ENCODE assay signal across 30 cellular contexts in genomic region chr17:51734976-51735375, GRCh38.
"Had no signal": no experiment of that assay in that cellular context is flagged by ENCODE, and none has a peak within 500 bp of the region (broad histone marks: within the 10 kb centered on the region; RNA-seq: fewer than 3 reads in every experiment).

No MANE protein-coding gene starts in this region.

- H3K27me3 ChIP-seq: body of pancreas, esophagus muscularis mucosa, foreskin keratinocyte, gastrocnemius medialis had no signal

- H3K36me3 Mint-ChIP-seq: activated naive CD8-positive, alpha-beta T cell had no signal

- FAIRE-seq: colon had no signal

- H3K4me3 Mint-ChIP-seq: activated B cell treated with CpG ODN at 0.5 μM for 24 hours; activated CD8-positive, alpha-beta T cell treated with anti-CD3 and anti-CD28 coated beads for 36 hours; activated naive CD8-positive, alpha-beta T cell; activated T-cell treated with anti-CD3 and anti-CD28 coated beads, Interleukin-2, amount 50 U/mL, for 4 hours; activated T-helper 17 cell treated with anti-CD3 and anti-CD28 coated beads, Interleukin-2, amount 50 U/mL, for 72 hours; effector memory CD8-positive, alpha-beta T cell; T-helper 17 cell; T-helper 2 cell treated with Interferon-gamma antibody and Interleukin-4, amounts not matched to agents 5 μg/mL and 100 μg/mL, for 36 hours had no signal

- H3K36me3 ChIP-seq: esophagus muscularis mucosa, gastrocnemius medialis, heart left ventricle, WERI-Rb-1 had no signal

- H3K4me3 ChIP-seq: body of pancreas, esophagus muscularis mucosa, gastrocnemius medialis, heart left ventricle had no signal

- H3K4me1 Mint-ChIP-seq: activated B cell treated with CpG ODN at 0.5 μM for 24 hours; activated T-helper 17 cell treated with anti-CD3 and anti-CD28 coated beads, Interleukin-2, amount 50 U/mL, for 72 hours; T-helper 17 cell had no signal

- H3K27ac Mint-ChIP-seq: activated B cell treated with CpG ODN at 0.5 μM for 24 hours; activated CD8-positive, alpha-beta T cell treated with anti-CD3 and anti-CD28 coated beads for 36 hours; activated naive CD8-positive, alpha-beta T cell; activated T-helper 17 cell treated with anti-CD3 and anti-CD28 coated beads, Interleukin-2, amount 50 U/mL, for 72 hours; effector memory CD8-positive, alpha-beta T cell; T-helper 17 cell; T-helper 2 cell treated with Interferon-gamma antibody and Interleukin-4, amounts not matched to agents 5 μg/mL and 100 μg/mL, for 36 hours had no signal

- H3K9me3 Mint-ChIP-seq: activated B cell treated with CpG ODN at 0.5 μM for 24 hours; activated CD8-positive, alpha-beta T cell treated with anti-CD3 and anti-CD28 coated beads for 36 hours; activated T-cell treated with anti-CD3 and anti-CD28 coated beads, Interleukin-2, amount 50 U/mL, for 4 hours; activated T-helper 17 cell treated with anti-CD3 and anti-CD28 coated beads, Interleukin-2, amount 50 U/mL, for 72 hours; effector memory CD8-positive, alpha-beta T cell; T-helper 2 cell treated with Interferon-gamma antibody and Interleukin-4, amounts not matched to agents 5 μg/mL and 100 μg/mL, for 36 hours had no signal

- H3K9me3 ChIP-seq: body of pancreas, esophagus muscularis mucosa, gastrocnemius medialis had no signal

- DNase-seq: activated B cell treated with CpG ODN at 0.5 μM for 24 hours; activated CD4-positive, alpha-beta T cell treated with anti-CD3 and anti-CD28 coated beads, Interleukin-2, amount 50 U/mL, for 1 hour; activated CD8-positive, alpha-beta memory T cell treated with anti-CD3 and anti-CD28 coated beads for 24 hours; activated effector memory CD4-positive, alpha-beta T cell treated with Interleukin-2 at 50 U/mL for 16 hours; activated gamma-delta T cell treated with Interleukin-2 at 50 U/mL for 16 hours; activated naive CD4-positive, alpha-beta T cell treated with anti-CD3 and anti-CD28 coated beads, Interleukin-2, amount 50 U/mL, for 16 hours; activated naive CD4-positive, alpha-beta T cell treated with Interleukin-2 at 50 U/mL for 16 hours; activated T-cell treated with anti-CD3 and anti-CD28 coated beads, Interleukin-2, amount 50 U/mL, for 4 hours; amniotic stem cell; anterior cingulate cortex; caudate nucleus; cortex of kidney; dermis blood vessel endothelial cell; effector CD4-positive, alpha-beta T cell; effector memory CD8-positive, alpha-beta T cell; erythroblast; foreskin keratinocyte; gastrocnemius medialis; T-helper 17 cell; T1000 had no signal

- ATAC-seq: activated CD4-positive, CD25-positive, alpha-beta regulatory T cell treated with anti-CD3 and anti-CD28 coated beads, Interleukin-2, amount 50 U/mL, for 24 hours; activated T-cell treated with anti-CD3 and anti-CD28 coated beads, Interleukin-2, amount 50 U/mL, for 4 hours; activated T-helper 17 cell treated with anti-CD3 and anti-CD28 coated beads, Interleukin-2, amount 50 U/mL, for 72 hours; body of pancreas; effector memory CD8-positive, alpha-beta T cell; foreskin keratinocyte; gastrocnemius medialis; heart left ventricle; T-helper 17 cell had no signal

- H3K27ac ChIP-seq: body of pancreas, esophagus muscularis mucosa, foreskin keratinocyte, gastrocnemius medialis, heart left ventricle, WERI-Rb-1 had no signal

- H3K4me1 ChIP-seq: body of pancreas, esophagus muscularis mucosa, foreskin keratinocyte, gastrocnemius medialis, heart left ventricle had no signal
